ENCODE assay signal across 1 cellular context in the genomic region with DNA sequence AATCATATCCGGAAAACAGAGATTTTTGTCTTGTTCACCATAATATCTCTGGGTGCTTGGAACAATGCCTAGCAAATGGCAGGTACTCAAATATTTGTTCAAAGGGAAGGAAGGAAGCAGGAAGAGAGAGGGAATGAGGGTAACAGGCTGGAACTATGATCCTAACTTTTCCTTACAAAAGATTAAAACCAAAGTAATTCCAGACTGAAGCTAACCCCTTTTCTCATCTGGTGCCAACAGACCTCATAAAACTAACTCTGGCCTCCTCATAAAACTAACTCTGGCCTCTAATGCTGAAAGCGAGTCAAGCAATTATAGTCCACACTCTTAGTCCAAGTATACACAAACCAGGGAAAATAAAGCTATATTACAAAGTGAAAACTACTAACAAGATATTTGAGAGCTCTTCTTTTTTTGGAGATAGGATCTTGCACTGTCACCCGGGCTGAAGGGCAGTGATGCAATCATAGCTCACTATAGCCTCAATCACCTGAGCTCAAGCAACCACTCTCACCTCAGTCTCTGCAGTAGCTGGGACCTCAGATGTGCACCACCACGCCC.
A peak's percentile ranks its signal among the peaks of the same experiment; 100 is the strongest.
TF ChIP-seq lines count a peak whose summit lies in the region.

No MANE protein-coding gene starts in this region.

TF ChIP-seq in HEK293, 187 proteins besides CTCF, POLR2A, EP300 and RAD21 (continued from another document):
- TF ChIP-seq, protein P1, sequence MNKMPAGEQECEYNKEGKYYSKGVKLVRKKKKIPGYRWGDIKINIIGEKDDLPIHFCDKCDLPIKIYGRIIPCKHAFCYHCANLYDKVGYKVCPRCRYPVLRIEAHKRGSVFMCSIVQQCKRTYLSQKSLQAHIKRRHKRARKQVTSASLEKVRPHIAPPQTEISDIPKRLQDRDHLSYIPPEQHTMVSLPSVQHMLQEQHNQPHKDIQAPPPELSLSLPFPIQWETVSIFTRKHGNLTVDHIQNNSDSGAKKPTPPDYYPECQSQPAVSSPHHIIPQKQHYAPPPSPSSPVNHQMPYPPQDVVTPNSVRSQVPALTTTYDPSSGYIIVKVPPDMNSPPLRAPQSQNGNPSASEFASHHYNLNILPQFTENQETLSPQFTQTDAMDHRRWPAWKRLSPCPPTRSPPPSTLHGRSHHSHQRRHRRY (tag by site-specific recombination; IDR thresholded peaks at IDR 0.05) = no peak
- peak; percentile 65; the same call in 1 of the 2 replicates for TF ChIP-seq HOXD13 (CRISPR knock-in tag; IDR thresholded peaks at IDR 0.05; ENCODE audit: borderline replicate concordance)
- peak; percentile 59; the same call in 1 of the 2 replicates for TF ChIP-seq FEZF1 (tag by site-specific recombination; IDR thresholded peaks at IDR 0.05)
- peak; percentile 26; the same call in 1 of the 2 replicates for TF ChIP-seq MZF1 (tag by site-specific recombination; IDR thresholded peaks at IDR 0.05; ENCODE audit: borderline replicate concordance)
- TF ChIP-seq, protein P2, sequence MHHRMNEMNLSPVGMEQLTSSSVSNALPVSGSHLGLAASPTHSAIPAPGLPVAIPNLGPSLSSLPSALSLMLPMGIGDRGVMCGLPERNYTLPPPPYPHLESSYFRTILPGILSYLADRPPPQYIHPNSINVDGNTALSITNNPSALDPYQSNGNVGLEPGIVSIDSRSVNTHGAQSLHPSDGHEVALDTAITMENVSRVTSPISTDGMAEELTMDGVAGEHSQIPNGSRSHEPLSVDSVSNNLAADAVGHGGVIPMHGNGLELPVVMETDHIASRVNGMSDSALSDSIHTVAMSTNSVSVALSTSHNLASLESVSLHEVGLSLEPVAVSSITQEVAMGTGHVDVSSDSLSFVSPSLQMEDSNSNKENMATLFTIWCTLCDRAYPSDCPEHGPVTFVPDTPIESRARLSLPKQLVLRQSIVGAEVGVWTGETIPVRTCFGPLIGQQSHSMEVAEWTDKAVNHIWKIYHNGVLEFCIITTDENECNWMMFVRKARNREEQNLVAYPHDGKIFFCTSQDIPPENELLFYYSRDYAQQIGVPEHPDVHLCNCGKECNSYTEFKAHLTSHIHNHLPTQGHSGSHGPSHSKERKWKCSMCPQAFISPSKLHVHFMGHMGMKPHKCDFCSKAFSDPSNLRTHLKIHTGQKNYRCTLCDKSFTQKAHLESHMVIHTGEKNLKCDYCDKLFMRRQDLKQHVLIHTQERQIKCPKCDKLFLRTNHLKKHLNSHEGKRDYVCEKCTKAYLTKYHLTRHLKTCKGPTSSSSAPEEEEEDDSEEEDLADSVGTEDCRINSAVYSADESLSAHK (tag by site-specific recombination; IDR thresholded peaks at IDR 0.05) = peak; percentile 77
- peak; percentile 94; the same call in 1 of the 2 replicates for TF ChIP-seq ZSCAN30 (tag by site-specific recombination; IDR thresholded peaks at IDR 0.05)
- TF ChIP-seq, protein P3, sequence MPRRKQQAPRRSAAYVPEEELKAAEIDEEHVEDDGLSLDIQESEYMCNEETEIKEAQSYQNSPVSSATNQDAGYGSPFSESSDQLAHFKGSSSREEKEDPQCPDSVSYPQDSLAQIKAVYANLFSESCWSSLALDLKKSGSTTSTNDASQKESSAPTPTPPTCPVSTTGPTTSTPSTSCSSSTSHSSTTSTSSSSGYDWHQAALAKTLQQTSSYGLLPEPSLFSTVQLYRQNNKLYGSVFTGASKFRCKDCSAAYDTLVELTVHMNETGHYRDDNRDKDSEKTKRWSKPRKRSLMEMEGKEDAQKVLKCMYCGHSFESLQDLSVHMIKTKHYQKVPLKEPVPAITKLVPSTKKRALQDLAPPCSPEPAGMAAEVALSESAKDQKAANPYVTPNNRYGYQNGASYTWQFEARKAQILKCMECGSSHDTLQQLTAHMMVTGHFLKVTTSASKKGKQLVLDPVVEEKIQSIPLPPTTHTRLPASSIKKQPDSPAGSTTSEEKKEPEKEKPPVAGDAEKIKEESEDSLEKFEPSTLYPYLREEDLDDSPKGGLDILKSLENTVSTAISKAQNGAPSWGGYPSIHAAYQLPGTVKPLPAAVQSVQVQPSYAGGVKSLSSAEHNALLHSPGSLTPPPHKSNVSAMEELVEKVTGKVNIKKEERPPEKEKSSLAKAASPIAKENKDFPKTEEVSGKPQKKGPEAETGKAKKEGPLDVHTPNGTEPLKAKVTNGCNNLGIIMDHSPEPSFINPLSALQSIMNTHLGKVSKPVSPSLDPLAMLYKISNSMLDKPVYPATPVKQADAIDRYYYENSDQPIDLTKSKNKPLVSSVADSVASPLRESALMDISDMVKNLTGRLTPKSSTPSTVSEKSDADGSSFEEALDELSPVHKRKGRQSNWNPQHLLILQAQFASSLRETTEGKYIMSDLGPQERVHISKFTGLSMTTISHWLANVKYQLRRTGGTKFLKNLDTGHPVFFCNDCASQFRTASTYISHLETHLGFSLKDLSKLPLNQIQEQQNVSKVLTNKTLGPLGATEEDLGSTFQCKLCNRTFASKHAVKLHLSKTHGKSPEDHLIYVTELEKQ (tag by site-specific recombination; IDR thresholded peaks at IDR 0.05; ENCODE audit: borderline replicate concordance) = 0 out of 2 replicates have a peak, but pooled peaks have one; percentile 44
- TF ChIP-seq, protein P4, sequence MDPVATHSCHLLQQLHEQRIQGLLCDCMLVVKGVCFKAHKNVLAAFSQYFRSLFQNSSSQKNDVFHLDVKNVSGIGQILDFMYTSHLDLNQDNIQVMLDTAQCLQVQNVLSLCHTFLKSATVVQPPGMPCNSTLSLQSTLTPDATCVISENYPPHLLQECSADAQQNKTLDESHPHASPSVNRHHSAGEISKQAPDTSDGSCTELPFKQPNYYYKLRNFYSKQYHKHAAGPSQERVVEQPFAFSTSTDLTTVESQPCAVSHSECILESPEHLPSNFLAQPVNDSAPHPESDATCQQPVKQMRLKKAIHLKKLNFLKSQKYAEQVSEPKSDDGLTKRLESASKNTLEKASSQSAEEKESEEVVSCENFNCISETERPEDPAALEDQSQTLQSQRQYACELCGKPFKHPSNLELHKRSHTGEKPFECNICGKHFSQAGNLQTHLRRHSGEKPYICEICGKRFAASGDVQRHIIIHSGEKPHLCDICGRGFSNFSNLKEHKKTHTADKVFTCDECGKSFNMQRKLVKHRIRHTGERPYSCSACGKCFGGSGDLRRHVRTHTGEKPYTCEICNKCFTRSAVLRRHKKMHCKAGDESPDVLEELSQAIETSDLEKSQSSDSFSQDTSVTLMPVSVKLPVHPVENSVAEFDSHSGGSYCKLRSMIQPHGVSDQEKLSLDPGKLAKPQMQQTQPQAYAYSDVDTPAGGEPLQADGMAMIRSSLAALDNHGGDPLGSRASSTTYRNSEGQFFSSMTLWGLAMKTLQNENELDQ (tag by site-specific recombination; IDR thresholded peaks at IDR 0.05; ENCODE audit: low read depth) = no peak
- peak; percentile 73 for TF ChIP-seq ZNF843 (tag by site-specific recombination; IDR thresholded peaks at IDR 0.05)
- TF ChIP-seq KLF8 (tag by site-specific recombination; IDR thresholded peaks at IDR 0.05) = 0 out of 2 replicates have a peak, but pooled peaks have one; percentile 24
- peak; percentile 40; the same call in 1 of the 2 replicates for TF ChIP-seq ZNF501 (tag by site-specific recombination; IDR thresholded peaks at IDR 0.05)
- peak; percentile 94 for TF ChIP-seq ZNF664 (tag by site-specific recombination; IDR thresholded peaks at IDR 0.05)
- 0 out of 2 replicates have a peak, but pooled peaks have one; percentile 21 for TF ChIP-seq ZBTB8A (tag by site-specific recombination; IDR thresholded peaks at IDR 0.05)
- peak; percentile 82 for TF ChIP-seq ZNF561 (tag by site-specific recombination; IDR thresholded peaks at IDR 0.05; ENCODE audit: borderline replicate concordance)
- TF ChIP-seq KLF7 (tag by site-specific recombination; IDR thresholded peaks at IDR 0.05; ENCODE audit: borderline replicate concordance) = peak; percentile 54; the same call in 1 of the 2 replicates
- peak; percentile 77 for TF ChIP-seq OSR2 (tag by site-specific recombination; IDR thresholded peaks at IDR 0.05)
- TF ChIP-seq, protein P5, sequence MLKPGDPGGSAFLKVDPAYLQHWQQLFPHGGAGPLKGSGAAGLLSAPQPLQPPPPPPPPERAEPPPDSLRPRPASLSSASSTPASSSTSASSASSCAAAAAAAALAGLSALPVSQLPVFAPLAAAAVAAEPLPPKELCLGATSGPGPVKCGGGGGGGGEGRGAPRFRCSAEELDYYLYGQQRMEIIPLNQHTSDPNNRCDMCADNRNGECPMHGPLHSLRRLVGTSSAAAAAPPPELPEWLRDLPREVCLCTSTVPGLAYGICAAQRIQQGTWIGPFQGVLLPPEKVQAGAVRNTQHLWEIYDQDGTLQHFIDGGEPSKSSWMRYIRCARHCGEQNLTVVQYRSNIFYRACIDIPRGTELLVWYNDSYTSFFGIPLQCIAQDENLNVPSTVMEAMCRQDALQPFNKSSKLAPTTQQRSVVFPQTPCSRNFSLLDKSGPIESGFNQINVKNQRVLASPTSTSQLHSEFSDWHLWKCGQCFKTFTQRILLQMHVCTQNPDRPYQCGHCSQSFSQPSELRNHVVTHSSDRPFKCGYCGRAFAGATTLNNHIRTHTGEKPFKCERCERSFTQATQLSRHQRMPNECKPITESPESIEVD (tag by site-specific recombination; IDR thresholded peaks at IDR 0.05) = peak; percentile 97
- TF ChIP-seq ZNF391 (tag by site-specific recombination; IDR thresholded peaks at IDR 0.05; ENCODE audit: borderline replicate concordance, low read depth) = no peak
- TF ChIP-seq ZNF707 (tag by site-specific recombination; IDR thresholded peaks at IDR 0.05) = no peak
- peak; percentile 46 for TF ChIP-seq ZNF366 (tag by site-specific recombination; conservative IDR thresholded peaks at IDR 0.05)
TF ChIP-seq in HEK293: peak in this region for 27.
